In the genomic region with DNA sequence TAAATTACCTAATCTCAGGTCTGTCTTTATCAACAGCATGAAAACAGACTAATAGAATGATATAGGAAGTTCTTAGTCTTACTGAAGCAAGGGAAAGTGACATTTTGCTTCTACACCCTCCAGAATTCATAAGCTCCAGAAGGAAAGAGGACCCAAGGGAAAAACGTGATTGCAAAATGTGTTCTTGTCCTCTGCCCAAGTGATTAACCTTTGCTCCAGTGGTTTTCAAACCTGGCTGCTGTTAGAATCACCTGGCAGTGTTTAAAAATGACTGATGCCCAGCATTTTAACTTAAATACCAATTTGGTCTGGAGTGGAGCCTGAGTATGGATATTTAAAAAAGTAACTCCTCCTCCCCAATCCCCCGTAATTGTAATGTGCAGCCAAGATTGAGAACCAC, we compare ENCODE assay signal across 21 cellular contexts.
"Had no signal": no experiment of that assay in that cellular context is flagged by ENCODE, and none has a peak within 500 bp of the region (broad histone marks: within the 10 kb centered on the region; RNA-seq: fewer than 3 reads in every experiment).

No MANE protein-coding gene starts in this region.

- H3K9me3 ChIP-seq: pancreas had no signal

- H3K4me1 ChIP-seq: lower lobe of right lung, pancreas, psoas muscle, right atrium auricular region, suprapubic skin, tibial artery, uterus had no signal

- H3K36me3 ChIP-seq: uterus had no signal

- H3K27me3 ChIP-seq: pancreas, right atrium auricular region, spleen, suprapubic skin, tibial artery, uterus had no signal

- FAIRE-seq: pancreas had no signal

- H3K27ac ChIP-seq: lower lobe of right lung, pancreas, psoas muscle, right atrium auricular region, skin epidermis, spleen, suprapubic skin, thoracic aorta, tibial artery, uterus had no signal

- ATAC-seq: left ventricle myocardium superior; lower lobe of right lung; naive thymus-derived CD8-positive, alpha-beta T cell; pancreas; psoas muscle; sciatic nerve; stimulated activated effector memory CD8-positive, alpha-beta T cell treated with anti-CD3 and anti-CD28 coated beads, Interleukin-12 subunit alpha, Interleukin-12 subunit beta, amount 100 ng/mL, for 72 hours had no signal

- H3K4me3 ChIP-seq: lower lobe of right lung, pancreas, psoas muscle, right atrium auricular region, skin epidermis, spleen, suprapubic skin, thoracic aorta, tibial artery, uterus had no signal

- DNase-seq: islet precursor cell; left ventricle myocardium superior; lower lobe of right lung; mammary epithelial cell; mesenchymal stem cell; naive thymus-derived CD8-positive, alpha-beta T cell; nucleus accumbens; pancreas; posterior cingulate gyrus; psoas muscle; spleen; stimulated activated CD4-positive, alpha-beta T cell treated with anti-CD3 and anti-CD28 coated beads, Interleukin-4, amount 100 ng/mL, for 24 hours; stimulated activated naive CD4-positive, alpha-beta T cell; tibial artery; uterus had no signal
